1 cellular context compared by ENCODE assay signal in genomic region chr16:3754304-3754703, GRCh38.
TF ChIP-seq lines count a peak whose summit lies in the region.

No MANE protein-coding gene starts in this region.

TF ChIP-seq in SK-N-SH, 30 proteins besides CTCF, POLR2A, EP300 and RAD21 (continued from another document):
- TF ChIP-seq, protein P1, sequence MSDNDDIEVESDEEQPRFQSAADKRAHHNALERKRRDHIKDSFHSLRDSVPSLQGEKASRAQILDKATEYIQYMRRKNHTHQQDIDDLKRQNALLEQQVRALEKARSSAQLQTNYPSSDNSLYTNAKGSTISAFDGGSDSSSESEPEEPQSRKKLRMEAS (IDR thresholded peaks at IDR 0.05; ENCODE audit: low read depth): no peak
- TF ChIP-seq, protein P2, sequence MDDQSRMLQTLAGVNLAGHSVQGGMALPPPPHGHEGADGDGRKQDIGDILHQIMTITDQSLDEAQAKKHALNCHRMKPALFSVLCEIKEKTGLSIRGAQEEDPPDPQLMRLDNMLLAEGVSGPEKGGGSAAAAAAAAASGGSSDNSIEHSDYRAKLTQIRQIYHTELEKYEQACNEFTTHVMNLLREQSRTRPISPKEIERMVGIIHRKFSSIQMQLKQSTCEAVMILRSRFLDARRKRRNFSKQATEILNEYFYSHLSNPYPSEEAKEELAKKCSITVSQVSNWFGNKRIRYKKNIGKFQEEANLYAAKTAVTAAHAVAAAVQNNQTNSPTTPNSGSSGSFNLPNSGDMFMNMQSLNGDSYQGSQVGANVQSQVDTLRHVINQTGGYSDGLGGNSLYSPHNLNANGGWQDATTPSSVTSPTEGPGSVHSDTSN (IDR thresholded peaks at IDR 0.05): no peak
- no peak for TF ChIP-seq FOSL2 (IDR thresholded peaks at IDR 0.05; ENCODE audit: borderline replicate concordance, low read depth)
- TF ChIP-seq GATA2 (CRISPR knock-in tag; IDR thresholded peaks at IDR 0.05): no peak
- no peak for TF ChIP-seq NFIC (IDR thresholded peaks at IDR 0.05; ENCODE audit: borderline replicate concordance)
- TF ChIP-seq MEF2A (IDR thresholded peaks at IDR 0.05; ENCODE audit: borderline replicate concordance, low read depth): no peak
- no peak for TF ChIP-seq EZH2phosphoT487 (IDR thresholded peaks at IDR 0.05; ENCODE audit: borderline replicate concordance, low read depth)
